1 cellular context compared by ENCODE assay signal in genomic region chr2:9657731-9658130, GRCh38.
TF ChIP-seq lines count a peak whose summit lies in the region.

No MANE protein-coding gene starts in this region.

TF ChIP-seq in GM23338, 12 proteins besides CTCF, POLR2A, EP300 and RAD21 (continued from another document):
- 0 out of 2 replicates have a peak, but pooled peaks have one; percentile 11 for TF ChIP-seq ZNF462 (CRISPR knock-in tag; IDR thresholded peaks at IDR 0.05)
- TF ChIP-seq EZH2 (IDR thresholded peaks at IDR 0.05; ENCODE audit: low read depth, unreplicated experiment): no peak
- no peak for TF ChIP-seq REST (IDR thresholded peaks at IDR 0.05; ENCODE audit: unreplicated experiment)
- TF ChIP-seq ZNF114 (CRISPR knock-in tag; IDR thresholded peaks at IDR 0.05): no peak
